15 cellular contexts compared by ENCODE assay signal in genomic region chr17:8744086-8744781, GRCh38. TPM values are rescaled to one million over a fixed set of nuclear protein-coding genes. Genes with fewer than 3 reads are reported as not detected.
DNase-seq lines count a peak whose midpoint lies in the region; ATAC-seq and TF ChIP-seq lines count a peak whose summit lies in the region.
"Had no signal": no experiment of that assay in that cellular context is flagged by ENCODE, and none has a peak within 500 bp of the region (broad histone marks: within the 10 kb centered on the region; RNA-seq: fewer than 3 reads in every experiment).

No MANE protein-coding gene starts in this region.

- H3K4me1 Mint-ChIP-seq in CD4-positive, alpha-beta T cell (ENCODE audit: low read depth) = peaks cover 12% of the 10 kb centered on the region
- H3K4me1 Mint-ChIP-seq in activated naive CD8-positive, alpha-beta T cell treated with anti-CD3 and anti-CD28 coated beads, Interleukin-2, amount 10 ng/mL, durations not matched to agents 7 days and 5 days = peaks cover 19% of the 10 kb centered on the region
- H3K4me1 Mint-ChIP-seq in nephron progenitor cell (peaks cover 24% of the 10 kb centered on the region), GM23338 (peaks cover under 1% of the 10 kb centered on the region; the same call in 2 of the 3 replicates)

- DNase-seq in CD4-positive, alpha-beta T cell = no peak
- no peak for DNase-seq in activated naive CD8-positive, alpha-beta T cell treated with anti-CD3 and anti-CD28 coated beads, Interleukin-2, amount 10 ng/mL, durations not matched to agents 7 days and 5 days
- DNase-seq in nephron progenitor cell (no peak), NCI-H226 (no peak), GM23338 (ENCODE audit: low spot score) (no peak), midbrain (lab: John Stamatoyannopoulos, UW) (no peak)
- DNase-seq: central memory CD4-positive, alpha-beta T cell; NCI-H146; NCI-H446 treated with DMSO at 0.1 percent for 48 hours had no signal

- POLR2A ChIA-PET in CD4-positive, alpha-beta T cell (lab: Charles Lee) = no interaction called here
- POLR2A ChIA-PET in HEK293 (lab: Yijun Ruan, JAX) = no interaction called here
- POLR2A ChIA-PET in activated naive CD8-positive, alpha-beta T cell treated with anti-CD3 and anti-CD28 coated beads, Interleukin-2, amount 10 ng/mL, durations not matched to agents 7 days and 5 days (lab: Charles Lee) = interaction anchor here (0.7 kb wide), 1 partner anchor 360 kb away, joined by 3 read pairs; no protein-coding TSS in a partner anchor

- H3K9me3 Mint-ChIP-seq in CD4-positive, alpha-beta T cell = no peaks in the 10 kb centered on the region
- peaks cover 1% of the 10 kb centered on the region for H3K9me3 Mint-ChIP-seq in activated naive CD8-positive, alpha-beta T cell treated with anti-CD3 and anti-CD28 coated beads, Interleukin-2, amount 10 ng/mL, durations not matched to agents 7 days and 5 days
- H3K9me3 Mint-ChIP-seq in nephron progenitor cell (peaks cover 5% of the 10 kb centered on the region), GM23338 (peaks cover 7% of the 10 kb centered on the region; the same call in 2 of the 3 replicates)

- H3K27me3 Mint-ChIP-seq in CD4-positive, alpha-beta T cell = no peaks in the 10 kb centered on the region
- peaks cover 4% of the 10 kb centered on the region for H3K27me3 Mint-ChIP-seq in activated naive CD8-positive, alpha-beta T cell treated with anti-CD3 and anti-CD28 coated beads, Interleukin-2, amount 10 ng/mL, durations not matched to agents 7 days and 5 days
- H3K27me3 Mint-ChIP-seq in nephron progenitor cell (ENCODE audit: low read depth, poor library complexity) (peaks cover 21% of the 10 kb centered on the region), GM23338 (ENCODE audit: insufficient read depth, low read depth, poor library complexity) (peaks cover 12% of the 10 kb centered on the region)

- no peaks in the 10 kb centered on the region for H3K9me3 ChIP-seq in CD4-positive, alpha-beta T cell (ENCODE audit: control insufficient read depth, low read length)
- H3K9me3 ChIP-seq in HEK293 (ENCODE audit: control insufficient read depth, insufficient read depth, low read depth, low read length) = no peaks in the 10 kb centered on the region
- H3K9me3 ChIP-seq: gastroesophageal sphincter, HAP-1, suprapubic skin had no signal

- H2AFZ ChIP-seq in GM23338 = no peak overlapping the region

- ATAC-seq in CD4-positive, alpha-beta T cell (ENCODE audit: poor library complexity) = no peak
- ATAC-seq in activated naive CD8-positive, alpha-beta T cell treated with anti-CD3 and anti-CD28 coated beads, Interleukin-2, amount 10 ng/mL, durations not matched to agents 7 days and 5 days (ENCODE audit: low read depth) = no peak
- no peak for ATAC-seq in GM23338
- ATAC-seq: gastroesophageal sphincter had no signal

- H3F3A ChIP-seq in GM23338 (replicated peaks; ENCODE audit: low read depth) = 0 out of 2 replicates have a peak, but pooled peaks cover 2% of the 10 kb centered on the region

- H3K4me2 ChIP-seq in GM23338 = no peak overlapping the region

- CTCF ChIA-PET in CD4-positive, alpha-beta T cell (lab: Charles Lee) = no interaction called here
- CTCF ChIA-PET in HEK293 (lab: Yijun Ruan, JAX) = no interaction called here

- H3K27ac Mint-ChIP-seq in CD4-positive, alpha-beta T cell = peak overlapping the region; percentile 83
- H3K27ac Mint-ChIP-seq in activated naive CD8-positive, alpha-beta T cell treated with anti-CD3 and anti-CD28 coated beads, Interleukin-2, amount 10 ng/mL, durations not matched to agents 7 days and 5 days = peak overlapping the region; percentile 93
- H3K27ac Mint-ChIP-seq in nephron progenitor cell = peak overlapping the region; percentile 48
- H3K27ac Mint-ChIP-seq in GM23338 = no peak overlapping the region

- H3K4me3 ChIP-seq in HEK293 (ENCODE audit: low read depth, low read length) = no peak overlapping the region
- H3K4me3 ChIP-seq in GM23338 = no peak overlapping the region
- H3K4me3 ChIP-seq: HAP-1, SK-N-MC had no signal

- no peaks in the 10 kb centered on the region for H3K79me2 ChIP-seq in GM23338 (replicated peaks; ENCODE audit: insufficient read depth)

- H3K27me3 ChIP-seq in CD4-positive, alpha-beta T cell (ENCODE audit: control insufficient read depth, insufficient read depth, low read length) = no peaks in the 10 kb centered on the region
- peaks cover 4% of the 10 kb centered on the region for H3K27me3 ChIP-seq in GM23338 (ENCODE audit: insufficient read depth)
- H3K27me3 ChIP-seq: suprapubic skin had no signal

- no peaks in the 10 kb centered on the region for H3K9me2 ChIP-seq in GM23338 (ENCODE audit: insufficient read depth)

- H3K4me1 ChIP-seq in HEK293 (ENCODE audit: control insufficient read depth, insufficient read depth, low read length) (no peaks in the 10 kb centered on the region), GM23338 (ENCODE audit: insufficient read depth) (no peaks in the 10 kb centered on the region; the same call in 1 of the 2 replicates)
- H3K4me1 ChIP-seq: HAP-1 had no signal

- H4K20me1 ChIP-seq in GM23338 (replicated peaks; ENCODE audit: insufficient read depth) = no peaks in the 10 kb centered on the region

- no peaks in the 10 kb centered on the region for H3K36me3 Mint-ChIP-seq in CD4-positive, alpha-beta T cell (ENCODE audit: low read depth)
- H3K36me3 Mint-ChIP-seq in activated naive CD8-positive, alpha-beta T cell treated with anti-CD3 and anti-CD28 coated beads, Interleukin-2, amount 10 ng/mL, durations not matched to agents 7 days and 5 days = no peaks in the 10 kb centered on the region
- H3K36me3 Mint-ChIP-seq in nephron progenitor cell (ENCODE audit: low read depth) (no peaks in the 10 kb centered on the region), GM23338 (ENCODE audit: low read depth) (no peaks in the 10 kb centered on the region)

- no peak for TF ChIP-seq CTCF in CD4-positive, alpha-beta T cell (IDR thresholded peaks at IDR 0.05)
- TF ChIP-seq CTCF in HEK293 (tag by site-specific recombination; IDR thresholded peaks at IDR 0.05) = no peak
- no peak for TF ChIP-seq CTCF in nephron progenitor cell (IDR thresholded peaks at IDR 0.05)
- no peak for TF ChIP-seq CTCF in GM23338 (conservative IDR thresholded peaks at IDR 0.05; ENCODE audit: low read depth in 2 of 2)

- intact Hi-C loops in CD4-positive, alpha-beta T cell (cut with DNase I, micrococcal nuclease) = loop anchor here (2.0 to 10.0 kb wide), 3 partner anchors 112 to 359 kb away; partner anchors contain the start of genes MYH10 (in 1 of the 2) and RPL26 (in 1 of the 2)

- no peak overlapping the region for H3K27ac ChIP-seq in CD4-positive, alpha-beta T cell (ENCODE audit: low read depth, low read length)
- H3K27ac ChIP-seq in HEK293 (ENCODE audit: extremely low read depth, low read depth, low read length) (no peak overlapping the region), GM23338 (ENCODE audit: low read depth) (no peak overlapping the region)
- H3K27ac ChIP-seq: gastroesophageal sphincter, SK-N-MC, suprapubic skin, VCaP had no signal

- H3K4me3 Mint-ChIP-seq in CD4-positive, alpha-beta T cell = peak overlapping the region; percentile 75
- H3K4me3 Mint-ChIP-seq in activated naive CD8-positive, alpha-beta T cell treated with anti-CD3 and anti-CD28 coated beads, Interleukin-2, amount 10 ng/mL, durations not matched to agents 7 days and 5 days = peak overlapping the region; percentile 53
- H3K4me3 Mint-ChIP-seq in nephron progenitor cell (peak overlapping the region; percentile 23), GM23338 (no peak overlapping the region)

- H3K36me3 ChIP-seq in HEK293 (ENCODE audit: control insufficient read depth in 2 of 2, insufficient read depth in 1 of 2, low read length in 2 of 2) = no peaks in the 10 kb centered on the region
- H3K36me3 ChIP-seq in GM23338 (ENCODE audit: insufficient read depth) = no peaks in the 10 kb centered on the region
- H3K36me3 ChIP-seq: gastroesophageal sphincter, HAP-1, suprapubic skin had no signal

TF ChIP-seq in HEK293, 187 proteins besides CTCF, POLR2A, EP300 and RAD21:
- no peak for TF ChIP-seq ZNF529 (tag by site-specific recombination; IDR thresholded peaks at IDR 0.05; ENCODE audit: insufficient replicate concordance)
- peak; percentile 58 for TF ChIP-seq SCRT2 (tag by site-specific recombination; IDR thresholded peaks at IDR 0.05)
- no peak for TF ChIP-seq IKZF3 (tag by site-specific recombination; IDR thresholded peaks at IDR 0.05)
- TF ChIP-seq SCRT1 (tag by site-specific recombination; IDR thresholded peaks at IDR 0.05; ENCODE audit: borderline replicate concordance) = 0 out of 2 replicates have a peak, but pooled peaks have one; percentile 29

TF ChIP-seq in GM23338, 12 proteins besides CTCF, POLR2A, EP300 and RAD21 (continues in another document):
- TF ChIP-seq EZH2phosphoT487 (IDR thresholded peaks at IDR 0.05; ENCODE audit: unreplicated experiment) (no peak), STAT1 (IDR thresholded peaks at IDR 0.05; ENCODE audit: unreplicated experiment) (no peak), JUNB (IDR thresholded peaks at IDR 0.05; ENCODE audit: unreplicated experiment) (no peak), EZH2 (IDR thresholded peaks at IDR 0.05; ENCODE audit: low read depth, unreplicated experiment) (no peak), ZNF114 (CRISPR knock-in tag; IDR thresholded peaks at IDR 0.05) (no peak)

RNA-seq across cellular contexts. Expression of gene CCDC42, which starts 0.4 kb away (rescaled TPM):
- not detected for total RNA-seq in CD4-positive, alpha-beta T cell
- 1 to 10 TPM in 1 of 2 experiments, under 1 TPM in 1; 0.51 to 1.1 TPM for total RNA-seq in activated naive CD8-positive, alpha-beta T cell treated with anti-CD3 and anti-CD28 coated beads, Interleukin-2, amount 10 ng/mL, durations not matched to agents 7 days and 5 days
- total RNA-seq in GM23338 (2014; rRNA removed; shearing (Covaris generic)) = not detected in 2 replicates
- polyA plus RNA-seq in GM23338 (2016; fragmentation: Nextera tagmentation; extraction: Ambion mirVana) = not detected in 2 replicates
- total RNA-seq: gastroesophageal sphincter, suprapubic skin had no signal

RNA-seq across cellular contexts. Expression of gene SPDYE4, which starts 14.1 kb away (rescaled TPM):
- total RNA-seq in CD4-positive, alpha-beta T cell = not detected
- total RNA-seq in activated naive CD8-positive, alpha-beta T cell treated with anti-CD3 and anti-CD28 coated beads, Interleukin-2, amount 10 ng/mL, durations not matched to agents 7 days and 5 days = not detected
- total RNA-seq in GM23338 (2014; rRNA removed; shearing (Covaris generic)) = not detected in 2 replicates
- not detected in 2 replicates for polyA plus RNA-seq in GM23338 (2016; fragmentation: Nextera tagmentation; extraction: Ambion mirVana)
- total RNA-seq: gastroesophageal sphincter, suprapubic skin had no signal

RNA-seq across cellular contexts. Expression of gene MFSD6L, which starts 54.9 kb away (rescaled TPM):
- under 1 TPM in 1 of 2 experiments, not detected in 1; 0.22 TPM for total RNA-seq in CD4-positive, alpha-beta T cell
- under 1 TPM; 0.94 to 0.97 TPM for total RNA-seq in activated naive CD8-positive, alpha-beta T cell treated with anti-CD3 and anti-CD28 coated beads, Interleukin-2, amount 10 ng/mL, durations not matched to agents 7 days and 5 days
- 1.9 and 2.8 TPM in 2 replicates for total RNA-seq in GM23338 (2014; rRNA removed; shearing (Covaris generic))
- polyA plus RNA-seq in GM23338 (2016; fragmentation: Nextera tagmentation; extraction: Ambion mirVana) = 0.52 and 1.4 TPM in 2 replicates
